ENCODE assay signal across 8 cellular contexts in genomic region chr12:45990468-45991288, GRCh38. TPM values are rescaled to one million over a fixed set of nuclear protein-coding genes. Genes with fewer than 3 reads are reported as not detected.
DNase-seq lines count a peak whose midpoint lies in the region; TF ChIP-seq lines count a peak whose summit lies in the region.

Gene SCAF11 (minus strand): TSS chr12:45990574. CDS start chr12:45964167, 26,407 bp downstream.

- TF ChIP-seq CTCF in fibroblast of the aortic adventitia (IDR thresholded peaks at IDR 0.05; ENCODE audit: insufficient read depth, low read length): peak; percentile 97
- peak; percentile 88 to 91 (median 90) for TF ChIP-seq CTCF in nephron (IDR thresholded peaks at IDR 0.05; ENCODE audit: unreplicated experiment in 3 of 3)

- H3K27ac Mint-ChIP-seq in nephron: peak within 1 kb of the TSS; percentile 99 to 100 (median 99)
- peak within 1 kb of the TSS; percentile 98 for H3K27ac Mint-ChIP-seq in stimulated activated naive CD8-positive, alpha-beta T cell treated with anti-CD3 and anti-CD28 coated beads, Interleukin-15, Interleukin-2, amounts not matched to agents 100 ng/mL and 50 ng/mL, for 24 hours

- H3K36me3 ChIP-seq in HAP-1 (replicated peaks): peaks cover 4% of the 10 kb centered on the region; the same call in 1 of the 2 replicates
- peaks cover 21% of the 10 kb centered on the region for H3K36me3 ChIP-seq in MG63

- H3K9me3 Mint-ChIP-seq in nephron: no peaks in the 10 kb centered on the region
- no peaks in the 10 kb centered on the region for H3K9me3 Mint-ChIP-seq in stimulated activated naive CD8-positive, alpha-beta T cell treated with anti-CD3 and anti-CD28 coated beads, Interleukin-15, Interleukin-2, amounts not matched to agents 100 ng/mL and 50 ng/mL, for 24 hours

- H3K4me3 ChIP-seq in HAP-1: peak within 1 kb of the TSS; percentile 92
- peak within 1 kb of the TSS; percentile 96 for H3K4me3 ChIP-seq in MG63
- H3K4me3 ChIP-seq in fibroblast of the aortic adventitia (ENCODE audit: low read depth, low read length): peak within 1 kb of the TSS; percentile 88

- H3K9me3 ChIP-seq in HAP-1: no peaks in the 10 kb centered on the region
- no peaks in the 10 kb centered on the region for H3K9me3 ChIP-seq in MG63

- no peaks in the 10 kb centered on the region for H3K27me3 Mint-ChIP-seq in nephron (ENCODE audit: low read depth)
- H3K27me3 Mint-ChIP-seq in stimulated activated naive CD8-positive, alpha-beta T cell treated with anti-CD3 and anti-CD28 coated beads, Interleukin-15, Interleukin-2, amounts not matched to agents 100 ng/mL and 50 ng/mL, for 24 hours: no peaks in the 10 kb centered on the region

- peaks cover 16% of the 10 kb centered on the region for H3K4me1 ChIP-seq in HAP-1

- H3K36me3 Mint-ChIP-seq in nephron (ENCODE audit: low read depth): peaks cover 13% of the 10 kb centered on the region
- H3K36me3 Mint-ChIP-seq in stimulated activated naive CD8-positive, alpha-beta T cell treated with anti-CD3 and anti-CD28 coated beads, Interleukin-15, Interleukin-2, amounts not matched to agents 100 ng/mL and 50 ng/mL, for 24 hours (ENCODE audit: low read depth): peaks cover 33% of the 10 kb centered on the region

- peak within 1 kb of the TSS; percentile 90 to 96 (median 91) for H3K4me3 Mint-ChIP-seq in nephron
- peak within 1 kb of the TSS; percentile 95 for H3K4me3 Mint-ChIP-seq in stimulated activated naive CD8-positive, alpha-beta T cell treated with anti-CD3 and anti-CD28 coated beads, Interleukin-15, Interleukin-2, amounts not matched to agents 100 ng/mL and 50 ng/mL, for 24 hours

- DNase-seq in GDM1 (lab: John Stamatoyannopoulos, UW) (peak; percentile 100), HAP-1 (ENCODE audit: low spot score in 2 of 2) (peak; percentile 99 to 100), MG63 (peak; percentile 99), SHP77 treated with DMSO at 0.1 percent for 48 hours (lab: John Stamatoyannopoulos, UW) (peak; percentile 96), fibroblast of the aortic adventitia (ENCODE audit: low read depth) (peak; percentile 100)
- peak; percentile 100 for DNase-seq in activated effector memory CD4-positive, alpha-beta T cell treated with anti-CD3 and anti-CD28 coated beads, Interleukin-2, amount 50 U/mL, for 16 hours

- H3K27me3 ChIP-seq in HAP-1 (ENCODE audit: low read depth) (no peaks in the 10 kb centered on the region), MG63 (no peaks in the 10 kb centered on the region)

- H3K4me1 Mint-ChIP-seq in nephron: peaks cover 53% of the 10 kb centered on the region
- peaks cover 51% of the 10 kb centered on the region for H3K4me1 Mint-ChIP-seq in stimulated activated naive CD8-positive, alpha-beta T cell treated with anti-CD3 and anti-CD28 coated beads, Interleukin-15, Interleukin-2, amounts not matched to agents 100 ng/mL and 50 ng/mL, for 24 hours (ENCODE audit: low read depth)

- in situ Hi-C loops in HAP-1 (cut with MboI; ENCODE audit: low sequenced_read_pairs): loop anchor here (25.0 kb wide), 1 partner anchor 272 kb away; the partner anchor contains the start of gene SLC38A1

RNA-seq across cellular contexts. Expression of gene SCAF11, which starts in this region (rescaled TPM):
- total RNA-seq in MG63 (2014; rRNA removed; shearing (Covaris generic); ENCODE audit: low replicate concordance): 57.2 and 78.3 TPM in 2 replicates
- total RNA-seq in fibroblast of the aortic adventitia (ENCODE audit: low replicate concordance): 134 and 341 TPM in 2 replicates

Comparison
In these comparisons a context has a peak if more than half of its experiments do, and no peak if none do; other contexts are left out.
1. Peak in every context shown above with its lines: DNase-seq and H3K4me3 ChIP-seq.